Comparison of ENCODE assay signal across 21 cellular contexts in the genomic region with DNA sequence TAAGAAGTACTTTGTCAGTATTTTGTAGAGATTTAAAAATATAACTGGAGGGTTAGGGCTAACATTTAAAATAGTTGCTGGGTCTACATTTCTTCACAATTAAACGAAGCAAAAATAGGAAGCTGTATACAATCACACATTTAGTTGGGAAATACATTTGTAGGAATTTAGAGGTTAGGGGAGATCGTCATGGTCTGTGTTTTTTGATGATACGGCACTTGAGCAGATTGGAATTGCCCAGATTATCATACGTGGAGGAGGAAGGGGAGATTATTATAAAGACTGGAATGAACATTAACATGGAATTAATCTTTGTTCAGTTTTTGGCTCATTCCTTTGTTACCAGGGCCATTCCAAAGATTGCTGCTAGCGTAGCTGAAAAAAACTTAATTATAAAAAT.
A peak's percentile ranks its signal among the peaks of the same experiment; 100 is the strongest.
DNase-seq lines count a peak whose midpoint lies in the region; ATAC-seq and TF ChIP-seq lines count a peak whose summit lies in the region.
"Had no signal": no experiment of that assay in that cellular context is flagged by ENCODE, and none has a peak within 500 bp of the region (broad histone marks: within the 10 kb centered on the region; RNA-seq: fewer than 3 reads in every experiment).

No MANE protein-coding gene starts in this region.

- H2AK5ac ChIP-seq in mesendoderm (ENCODE audit: low read length) = no peak overlapping the region

- no peaks in the 10 kb centered on the region for H3K9me3 Mint-ChIP-seq in stimulated activated naive CD8-positive, alpha-beta T cell treated with anti-CD3 and anti-CD28 coated beads, Interleukin-15, Interleukin-2, amounts not matched to agents 100 ng/mL and 50 ng/mL, for 24 hours
- H3K9me3 Mint-ChIP-seq in WTC11 = no peaks in the 10 kb centered on the region

- H3K23ac ChIP-seq in mesendoderm (ENCODE audit: low read length) = no peak overlapping the region

- no peaks in the 10 kb centered on the region for H3K27me3 Mint-ChIP-seq in stimulated activated naive CD8-positive, alpha-beta T cell treated with anti-CD3 and anti-CD28 coated beads, Interleukin-15, Interleukin-2, amounts not matched to agents 100 ng/mL and 50 ng/mL, for 24 hours
- H3K27me3 Mint-ChIP-seq in WTC11 (ENCODE audit: low read depth) = no peaks in the 10 kb centered on the region

- H3K4me3 ChIP-seq in mesendoderm (ENCODE audit: low read length) = no peak overlapping the region
- H3K4me3 ChIP-seq in hepatocyte = no peak overlapping the region
- H3K4me3 ChIP-seq: HAP-1 had no signal

- no peak for TF ChIP-seq CTCF in WTC11 (IDR thresholded peaks at IDR 0.05)
- no peak for TF ChIP-seq CTCF in hepatocyte (IDR thresholded peaks at IDR 0.05; ENCODE audit: poor library complexity)

- no peaks in the 10 kb centered on the region for H3K27me3 ChIP-seq in mesendoderm (ENCODE audit: insufficient read depth, low read length, poor library complexity)
- no peaks in the 10 kb centered on the region for H3K27me3 ChIP-seq in hepatocyte

- no peak overlapping the region for H3K18ac ChIP-seq in mesendoderm (ENCODE audit: low read length)

- no peak overlapping the region for H2BK120ac ChIP-seq in mesendoderm (ENCODE audit: low read depth, low read length)

- peaks cover 5% of the 10 kb centered on the region for H3K79me1 ChIP-seq in mesendoderm (ENCODE audit: low read length)

- no peak overlapping the region for H2AFZ ChIP-seq in hepatocyte

- H3K79me2 ChIP-seq in mesendoderm (ENCODE audit: control insufficient read depth, insufficient read depth, low read length) (peaks cover 2% of the 10 kb centered on the region), hepatocyte (no peaks in the 10 kb centered on the region)

- no peak overlapping the region for H4K5ac ChIP-seq in mesendoderm (ENCODE audit: low read length)

- no CpG with 5 or more reads among the region's 5 CpGs for WGBS in mesendoderm (ENCODE audit: extremely low coverage, insufficient coverage, low lambda C conversion rate)
- 89% methylated on average over 5 of the region's 5 CpGs for WGBS in hepatocyte (ENCODE audit: low lambda C conversion rate, missing lambda C conversion rate)

- H4K8ac ChIP-seq in mesendoderm (ENCODE audit: low read depth, low read length) = no peak overlapping the region

- H3K9ac ChIP-seq in mesendoderm (ENCODE audit: low read length) = no peak overlapping the region

- POLR2A ChIA-PET in WTC11 (lab: Charles Lee) = interaction anchor here (0.6 kb wide), 1 partner anchor 58 kb away, joined by 3 read pairs; no protein-coding TSS in a partner anchor

- no peak for DNase-seq in stimulated activated naive CD8-positive, alpha-beta T cell treated with anti-CD3 and anti-CD28 coated beads, Interleukin-15, Interleukin-2, amounts not matched to agents 100 U/mL and 50 U/mL, for 24 hours
- DNase-seq in WTC11 (ENCODE audit: low spot score) (no peak), mesendoderm (no peak), hepatocyte (ENCODE audit: low spot score) (no peak)
- DNase-seq: Caco-2; EL; KBM-7; NCI-H1436; NCI-H2029; NCI-H2171; NCI-H446; NCI-H69; NK-92 treated with Interleukin-12 subunit alpha and Interleukin-12 subunit beta, amount 100 ng/mL, for 24 hours; RPMI8226; SIG-M5 had no signal

- H3K27ac ChIP-seq in mesendoderm (ENCODE audit: low read depth, low read length) (no peak overlapping the region), hepatocyte (no peak overlapping the region)
- H3K27ac ChIP-seq: C4-2B, HL-60 had no signal

- no peak overlapping the region for H2BK5ac ChIP-seq in mesendoderm (ENCODE audit: low read length)

- H3K9me2 ChIP-seq in hepatocyte (replicated peaks; ENCODE audit: insufficient read depth) = no peaks in the 10 kb centered on the region

- H3K4me3 Mint-ChIP-seq in stimulated activated naive CD8-positive, alpha-beta T cell treated with anti-CD3 and anti-CD28 coated beads, Interleukin-15, Interleukin-2, amounts not matched to agents 100 ng/mL and 50 ng/mL, for 24 hours = no peak overlapping the region
- H3K4me3 Mint-ChIP-seq in WTC11 = no peak overlapping the region

- CTCF ChIA-PET in WTC11 (lab: Charles Lee) = interaction anchor here (2.9 kb wide), 1 partner anchor 10 kb away, joined by 17 read pairs; no protein-coding TSS in a partner anchor

- no peak overlapping the region for H2BK15ac ChIP-seq in mesendoderm (replicated peaks; ENCODE audit: low read depth)

- no peaks in the 10 kb centered on the region for H4K20me1 ChIP-seq in hepatocyte (ENCODE audit: insufficient read depth, poor library complexity, severe bottlenecking)

- no peak for ATAC-seq in stimulated activated naive CD8-positive, alpha-beta T cell treated with anti-CD3 and anti-CD28 coated beads, Interleukin-15, Interleukin-2, amounts not matched to agents 100 U/mL and 50 U/mL, for 24 hours
- no peak for ATAC-seq in WTC11
- no peak for ATAC-seq in GM18498 (IDR thresholded peaks at IDR 0.05; ENCODE audit: unreplicated experiment)
- ATAC-seq in HG02678 (IDR thresholded peaks at IDR 0.05; ENCODE audit: unreplicated experiment) = no peak

- no peak overlapping the region for H3K4me2 ChIP-seq in mesendoderm (ENCODE audit: low read length)
- H3K4me2 ChIP-seq in hepatocyte = no peak overlapping the region

- peak overlapping the region; percentile 35 for H3K56ac ChIP-seq in mesendoderm (ENCODE audit: low read length)

- H3K4ac ChIP-seq in mesendoderm (ENCODE audit: low read depth, low read length) = no peak overlapping the region

- H3K4me1 ChIP-seq in mesendoderm (ENCODE audit: control insufficient read depth, low read depth, low read length) = no peaks in the 10 kb centered on the region
- H3K4me1 ChIP-seq in hepatocyte (ENCODE audit: insufficient read depth) = no peaks in the 10 kb centered on the region
- H3K4me1 ChIP-seq: Caco-2 had no signal

- H3K27ac Mint-ChIP-seq in stimulated activated naive CD8-positive, alpha-beta T cell treated with anti-CD3 and anti-CD28 coated beads, Interleukin-15, Interleukin-2, amounts not matched to agents 100 ng/mL and 50 ng/mL, for 24 hours = peak overlapping the region; percentile 17
- H3K27ac Mint-ChIP-seq in WTC11 = peak overlapping the region; percentile 79

- H3K36me3 Mint-ChIP-seq in stimulated activated naive CD8-positive, alpha-beta T cell treated with anti-CD3 and anti-CD28 coated beads, Interleukin-15, Interleukin-2, amounts not matched to agents 100 ng/mL and 50 ng/mL, for 24 hours (ENCODE audit: low read depth) = peaks cover 18% of the 10 kb centered on the region
- peaks cover 16% of the 10 kb centered on the region for H3K36me3 Mint-ChIP-seq in WTC11

- H3K36me3 ChIP-seq in mesendoderm (ENCODE audit: control insufficient read depth, insufficient read depth, low read length) (no peaks in the 10 kb centered on the region), hepatocyte (replicated peaks; ENCODE audit: insufficient read depth, low read depth) (no peaks in the 10 kb centered on the region)

- H3K4me1 Mint-ChIP-seq in stimulated activated naive CD8-positive, alpha-beta T cell treated with anti-CD3 and anti-CD28 coated beads, Interleukin-15, Interleukin-2, amounts not matched to agents 100 ng/mL and 50 ng/mL, for 24 hours (ENCODE audit: low read depth) = peaks cover 70% of the 10 kb centered on the region
- peaks cover 45% of the 10 kb centered on the region for H3K4me1 Mint-ChIP-seq in WTC11

- no peaks in the 10 kb centered on the region for H3K9me3 ChIP-seq in hepatocyte (ENCODE audit: low read depth)
- H3K9me3 ChIP-seq: Caco-2, HAP-1 had no signal

TF ChIP-seq in WTC11, 78 proteins besides CTCF, POLR2A, EP300 and RAD21 (continues in another document):
- TF ChIP-seq ATF3 (CRISPR knock-in tag; conservative IDR thresholded peaks at IDR 0.05) (no peak), NFATC4 (CRISPR knock-in tag; IDR thresholded peaks at IDR 0.05) (no peak), ZNF416 (CRISPR knock-in tag; IDR thresholded peaks at IDR 0.05) (no peak), ZNF138 (CRISPR knock-in tag; conservative IDR thresholded peaks at IDR 0.05) (no peak), ZNF263 (CRISPR knock-in tag; IDR thresholded peaks at IDR 0.05; ENCODE audit: low read depth) (no peak), EMX1 (CRISPR knock-in tag; IDR thresholded peaks at IDR 0.05) (no peak)
- TF ChIP-seq, protein P1, sequence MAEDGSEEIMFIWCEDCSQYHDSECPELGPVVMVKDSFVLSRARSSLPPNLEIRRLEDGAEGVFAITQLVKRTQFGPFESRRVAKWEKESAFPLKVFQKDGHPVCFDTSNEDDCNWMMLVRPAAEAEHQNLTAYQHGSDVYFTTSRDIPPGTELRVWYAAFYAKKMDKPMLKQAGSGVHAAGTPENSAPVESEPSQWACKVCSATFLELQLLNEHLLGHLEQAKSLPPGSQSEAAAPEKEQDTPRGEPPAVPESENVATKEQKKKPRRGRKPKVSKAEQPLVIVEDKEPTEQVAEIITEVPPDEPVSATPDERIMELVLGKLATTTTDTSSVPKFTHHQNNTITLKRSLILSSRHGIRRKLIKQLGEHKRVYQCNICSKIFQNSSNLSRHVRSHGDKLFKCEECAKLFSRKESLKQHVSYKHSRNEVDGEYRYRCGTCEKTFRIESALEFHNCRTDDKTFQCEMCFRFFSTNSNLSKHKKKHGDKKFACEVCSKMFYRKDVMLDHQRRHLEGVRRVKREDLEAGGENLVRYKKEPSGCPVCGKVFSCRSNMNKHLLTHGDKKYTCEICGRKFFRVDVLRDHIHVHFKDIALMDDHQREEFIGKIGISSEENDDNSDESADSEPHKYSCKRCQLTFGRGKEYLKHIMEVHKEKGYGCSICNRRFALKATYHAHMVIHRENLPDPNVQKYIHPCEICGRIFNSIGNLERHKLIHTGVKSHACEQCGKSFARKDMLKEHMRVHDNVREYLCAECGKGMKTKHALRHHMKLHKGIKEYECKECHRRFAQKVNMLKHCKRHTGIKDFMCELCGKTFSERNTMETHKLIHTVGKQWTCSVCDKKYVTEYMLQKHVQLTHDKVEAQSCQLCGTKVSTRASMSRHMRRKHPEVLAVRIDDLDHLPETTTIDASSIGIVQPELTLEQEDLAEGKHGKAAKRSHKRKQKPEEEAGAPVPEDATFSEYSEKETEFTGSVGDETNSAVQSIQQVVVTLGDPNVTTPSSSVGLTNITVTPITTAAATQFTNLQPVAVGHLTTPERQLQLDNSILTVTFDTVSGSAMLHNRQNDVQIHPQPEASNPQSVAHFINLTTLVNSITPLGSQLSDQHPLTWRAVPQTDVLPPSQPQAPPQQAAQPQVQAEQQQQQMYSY (CRISPR knock-in tag; IDR thresholded peaks at IDR 0.05) = no peak
- TF ChIP-seq, protein P2, sequence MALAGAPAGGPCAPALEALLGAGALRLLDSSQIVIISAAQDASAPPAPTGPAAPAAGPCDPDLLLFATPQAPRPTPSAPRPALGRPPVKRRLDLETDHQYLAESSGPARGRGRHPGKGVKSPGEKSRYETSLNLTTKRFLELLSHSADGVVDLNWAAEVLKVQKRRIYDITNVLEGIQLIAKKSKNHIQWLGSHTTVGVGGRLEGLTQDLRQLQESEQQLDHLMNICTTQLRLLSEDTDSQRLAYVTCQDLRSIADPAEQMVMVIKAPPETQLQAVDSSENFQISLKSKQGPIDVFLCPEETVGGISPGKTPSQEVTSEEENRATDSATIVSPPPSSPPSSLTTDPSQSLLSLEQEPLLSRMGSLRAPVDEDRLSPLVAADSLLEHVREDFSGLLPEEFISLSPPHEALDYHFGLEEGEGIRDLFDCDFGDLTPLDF (CRISPR knock-in tag; IDR thresholded peaks at IDR 0.05) = no peak
